Comparison of ENCODE assay signal across 16 cellular contexts in genomic region chr10:86689146-86689545, GRCh38. TPM values are rescaled to one million over a fixed set of nuclear protein-coding genes. Genes with fewer than 3 reads are reported as not detected.
"Had no signal": no experiment of that assay in that cellular context is flagged by ENCODE, and none has a peak within 500 bp of the region (broad histone marks: within the 10 kb centered on the region; RNA-seq: fewer than 3 reads in every experiment).

No MANE protein-coding gene starts in this region.

- H3K4me3 ChIP-seq: ascending aorta, breast epithelium, dorsolateral prefrontal cortex, psoas muscle, SK-N-MC, tibial nerve, uterus had no signal

- H3K36me3 ChIP-seq: breast epithelium, tibial nerve, uterus had no signal

- H3K27me3 ChIP-seq: ascending aorta, breast epithelium, dorsolateral prefrontal cortex, tibial nerve, uterus had no signal

- ATAC-seq: psoas muscle had no signal

- DNase-seq: activated CD4-positive, alpha-beta T cell treated with anti-CD3 and anti-CD28 coated beads, Interleukin-2, amount 50 U/mL, for 48 hours; activated CD4-positive, CD25-positive, alpha-beta regulatory T cell treated with anti-CD3 and anti-CD28 coated beads, Interleukin-2, amount 50 U/mL, for 72 hours; activated naive CD4-positive, alpha-beta T cell treated with Interleukin-2 at 50 U/mL for 16 hours; dorsolateral prefrontal cortex; erythroblast; left colon; psoas muscle; stimulated activated CD4-positive, alpha-beta T cell treated with anti-CD3 and anti-CD28 coated beads, Interleukin-2, amount 100 ng/mL, for 48 hours; T-cell; T-helper 9 cell; uterus had no signal

- H3K4me1 ChIP-seq: breast epithelium had no signal

- H3K9me3 ChIP-seq: ascending aorta, breast epithelium, psoas muscle, tibial nerve, uterus had no signal

- H3K27ac ChIP-seq: breast epithelium, SK-N-MC, tibial nerve, uterus had no signal

RNA-seq across cellular contexts. Expression of gene OPN4, which starts 34.8 kb away (rescaled TPM):
- total RNA-seq: activated T-helper 17 cell treated with anti-CD3 and anti-CD28 coated beads, Interleukin-2, amount 50 U/mL, for 72 hours; ascending aorta; breast epithelium; T-cell; uterus had no signal
